28 cellular contexts compared by ENCODE assay signal in the genomic region with DNA sequence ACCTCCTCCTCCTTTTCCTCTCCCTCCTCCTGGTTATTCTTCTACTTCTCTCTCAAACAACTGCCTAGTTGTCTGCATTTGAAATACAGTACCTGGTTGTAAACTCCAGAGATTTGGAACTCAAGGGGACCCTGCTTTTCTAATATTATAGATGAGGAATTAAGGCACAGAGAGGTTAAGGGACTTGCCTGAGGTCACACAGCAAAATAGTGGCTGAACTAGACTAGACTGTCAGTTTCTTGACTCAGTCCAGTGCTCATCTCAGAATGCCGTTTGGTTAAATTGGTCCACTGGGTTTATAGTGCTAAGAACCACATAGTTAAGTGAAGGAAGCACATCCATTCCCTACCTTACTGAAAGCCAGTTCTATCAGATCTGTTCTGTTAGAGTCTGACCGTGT.
"Had no signal": no experiment of that assay in that cellular context is flagged by ENCODE, and none has a peak within 500 bp of the region (broad histone marks: within the 10 kb centered on the region; RNA-seq: fewer than 3 reads in every experiment).

No MANE protein-coding gene starts in this region.

- H3K4me3 ChIP-seq: ovary, psoas muscle, skin epidermis, smooth muscle cell, spleen, suprapubic skin, testis, tibial artery, transverse colon, upper lobe of right lung, uterus had no signal

- H3K4me1 ChIP-seq: parathyroid adenoma, psoas muscle, spleen, suprapubic skin, testis, tibial artery, transverse colon, upper lobe of right lung, uterus had no signal

- H3K79me2 ChIP-seq: parathyroid adenoma had no signal

- DNase-seq: naive thymus-derived CD4-positive, alpha-beta T cell; natural killer cell; occipital lobe; ovary; psoas muscle; right cardiac atrium; spleen; stimulated activated CD4-positive, alpha-beta T cell treated with anti-CD3 and anti-CD28 coated beads, Interleukin-12 subunit alpha, Interleukin-12 subunit beta, amount 100 ng/mL, for 4 hours; stimulated activated CD4-positive, alpha-beta T cell treated with anti-CD3 and anti-CD28 coated beads, Interleukin-1b, Interleukin-23, amount 100 ng/mL, for 48 hours; stimulated activated CD4-positive, alpha-beta T cell treated with anti-CD3 and anti-CD28 coated beads, Interleukin-4, amount 100 ng/mL, for 1 hour; stimulated activated CD4-positive, alpha-beta T cell treated with anti-CD3 and anti-CD28 coated beads, Interleukin-4, amount 100 ng/mL, for 4 hours; stimulated activated CD8-positive, alpha-beta memory T cell treated with anti-CD3 and anti-CD28 coated beads, Interleukin-4, amount 100 ng/mL, for 48 hours; stimulated activated naive CD4-positive, alpha-beta T cell; stimulated activated naive CD8-positive, alpha-beta T cell treated with anti-CD3 and anti-CD28 coated beads, Interleukin-15, amount 100 ng/mL, for 72 hours; stimulated activated naive CD8-positive, alpha-beta T cell treated with anti-CD3 and anti-CD28 coated beads, Interleukin-15, Interleukin-2, amounts not matched to agents 100 U/mL and 50 U/mL, for 24 hours; substantia nigra; testis; tibial artery; transverse colon; upper lobe of right lung; uterus had no signal

- H3K27me3 ChIP-seq: ovary, suprapubic skin, testis, tibial artery, upper lobe of right lung, uterus had no signal

- H3K9ac ChIP-seq: parathyroid adenoma had no signal

- H3K27ac ChIP-seq: neutrophil, ovary, parathyroid adenoma, psoas muscle, skin epidermis, spleen, suprapubic skin, testis, tibial artery, transverse colon, upper lobe of right lung, uterus had no signal

- H2AFZ ChIP-seq: parathyroid adenoma had no signal

- ATAC-seq: naive thymus-derived CD4-positive, alpha-beta T cell; natural killer cell; psoas muscle; right cardiac atrium; sciatic nerve; stimulated activated memory B cell treated with anti-CD40 and anti-IgM and Interleukin-4, amounts not matched to agents 10 μg/mL and 1 μg/mL and 100 μg/mL, for 72 hours; stimulated activated naive CD8-positive, alpha-beta T cell treated with anti-CD3 and anti-CD28 coated beads, Interleukin-15, amount 100 ng/mL, for 72 hours; stimulated activated naive CD8-positive, alpha-beta T cell treated with anti-CD3 and anti-CD28 coated beads, Interleukin-15, Interleukin-2, amounts not matched to agents 100 U/mL and 50 U/mL, for 24 hours had no signal

- H3K9me3 ChIP-seq: neutrophil, ovary, testis, uterus had no signal

- H3K36me3 ChIP-seq: neutrophil, ovary, spleen, suprapubic skin, tibial artery, transverse colon, upper lobe of right lung, uterus had no signal

- H3K4me2 ChIP-seq: smooth muscle cell had no signal
